In genomic region chr9:89555426-89556375, GRCh38 we compare ENCODE assay signal across 8 cellular contexts. TPM values are rescaled to one million over a fixed set of nuclear protein-coding genes. Genes with fewer than 3 reads are reported as not detected.
DNase-seq lines count a peak whose midpoint lies in the region; ATAC-seq lines count a peak whose summit lies in the region.

No MANE protein-coding gene starts in this region.

- DNase-seq in activated CD4-positive, CD25-positive, alpha-beta regulatory T cell (lab: John Stamatoyannopoulos, UW) = no peak
- DNase-seq in stimulated activated naive B cell treated with anti-CD40 and anti-IgM and Interleukin-4, amounts not matched to agents 10 μg/mL and 1 μg/mL and 100 μg/mL, for 72 hours = peak; percentile 23
- DNase-seq in NCI-H2196 (lab: John Stamatoyannopoulos, UW; ENCODE audit: unreplicated experiment) (no peak), foreskin melanocyte (no peak), NCI-H2227 (lab: John Stamatoyannopoulos, UW; ENCODE audit: unreplicated experiment) (no peak)

- peak overlapping the region; percentile 72 for H3K27ac ChIP-seq in adipose tissue (ENCODE audit: low read depth, low read length)

- peak overlapping the region; percentile 78 for H3K27ac Mint-ChIP-seq in stimulated activated naive B cell treated with anti-CD40 and anti-IgM and Interleukin-4, amounts not matched to agents 10 μg/mL and 1 μg/mL and 100 μg/mL, for 72 hours

- 66 to 77% (median 66%) methylated on average over 12 of the region's 12 CpGs for WGBS in adipose tissue, 3 donors

- H3K27me3 Mint-ChIP-seq in stimulated activated naive B cell treated with anti-CD40 and anti-IgM and Interleukin-4, amounts not matched to agents 10 μg/mL and 1 μg/mL and 100 μg/mL, for 72 hours = peaks cover 9 to 30% of the 10 kb centered on the region in 2 donors

- no peaks in the 10 kb centered on the region for H3K36me3 Mint-ChIP-seq in stimulated activated naive B cell treated with anti-CD40 and anti-IgM and Interleukin-4, amounts not matched to agents 10 μg/mL and 1 μg/mL and 100 μg/mL, for 72 hours

- H3K9me3 Mint-ChIP-seq in stimulated activated naive B cell treated with anti-CD40 and anti-IgM and Interleukin-4, amounts not matched to agents 10 μg/mL and 1 μg/mL and 100 μg/mL, for 72 hours = no peaks in the 10 kb centered on the region

- H3K4me1 Mint-ChIP-seq in stimulated activated naive B cell treated with anti-CD40 and anti-IgM and Interleukin-4, amounts not matched to agents 10 μg/mL and 1 μg/mL and 100 μg/mL, for 72 hours = peaks cover 15 to 24% of the 10 kb centered on the region in 2 donors

- peak; percentile 7 to 28 for ATAC-seq in activated CD4-positive, CD25-positive, alpha-beta regulatory T cell treated with anti-CD3 and anti-CD28 coated beads, Interleukin-2, amount 50 U/mL, for 24 hours
- ATAC-seq in HG03378 (IDR thresholded peaks at IDR 0.05; ENCODE audit: unreplicated experiment) = peak; percentile 77
- peak; percentile 82 to 86 for ATAC-seq in stimulated activated naive B cell treated with anti-CD40 and anti-IgM and Interleukin-4, amounts not matched to agents 10 μg/mL and 1 μg/mL and 100 μg/mL, for 72 hours (replicated peaks)

- peak overlapping the region; percentile 15 to 53 for H3K4me3 Mint-ChIP-seq in stimulated activated naive B cell treated with anti-CD40 and anti-IgM and Interleukin-4, amounts not matched to agents 10 μg/mL and 1 μg/mL and 100 μg/mL, for 72 hours

RNA-seq across cellular contexts. Expression of gene GADD45G, which starts 49.1 kb away (rescaled TPM):
- 10 to 100 TPM in 2 of 3 donors, 1 to 10 TPM in 1; 5.3 to 45.2 (median 17.8) TPM for polyA plus RNA-seq in adipose tissue

RNA-seq across cellular contexts. Expression of gene SEMA4D, which starts 57.8 kb away (rescaled TPM):
- 1 to 10 TPM; 3.1 to 4.9 (median 4.1) TPM for polyA plus RNA-seq in adipose tissue

Comparison
In these comparisons a context has a peak if more than half of its experiments do, and no peak if none do; other contexts are left out.
1. ATAC-seq: peak in every context shown above with its lines; median percentile 84 in stimulated activated naive B cell treated with anti-CD40 and anti-IgM and Interleukin-4, amounts not matched to agents 10 μg/mL and 1 μg/mL and 100 μg/mL, for 72 hours; 77 in HG03378; 18 in activated CD4-positive, CD25-positive, alpha-beta regulatory T cell treated with anti-CD3 and anti-CD28 coated beads, Interleukin-2, amount 50 U/mL, for 24 hours.